18 cellular contexts compared by ENCODE assay signal in the genomic region with DNA sequence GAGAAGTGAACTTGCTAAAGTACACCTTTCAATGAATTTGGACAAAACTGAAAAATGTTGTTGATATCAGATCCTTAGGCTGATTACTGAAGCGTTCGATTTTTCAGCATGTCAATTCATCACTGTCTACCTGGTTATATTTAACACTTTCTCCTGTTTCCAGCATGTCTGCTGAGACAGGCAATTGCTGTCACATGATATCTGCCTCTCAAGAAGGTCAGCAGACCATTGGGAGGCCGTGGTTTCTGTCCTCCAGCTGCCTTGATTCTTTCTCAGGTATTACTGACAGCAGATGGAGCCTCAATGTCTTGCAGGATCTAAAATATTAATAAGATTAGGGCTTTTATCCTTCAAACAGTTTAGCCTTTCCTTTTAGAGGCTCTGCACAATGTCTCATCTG.
"Had no signal": no experiment of that assay in that cellular context is flagged by ENCODE, and none has a peak within 500 bp of the region (broad histone marks: within the 10 kb centered on the region; RNA-seq: fewer than 3 reads in every experiment).

No MANE protein-coding gene starts in this region.

- DNase-seq: activated CD4-positive, alpha-beta T cell treated with anti-CD3 and anti-CD28 coated beads for 4 hours; activated CD8-positive, alpha-beta T cell treated with anti-CD3 and anti-CD28 coated beads for 36 hours; activated effector memory CD4-positive, alpha-beta T cell treated with anti-CD3 and anti-CD28 coated beads, Interleukin-2, amount 50 U/mL, for 16 hours; activated T-cell treated with anti-CD3 and anti-CD28 coated beads, Interleukin-2, amount 50 U/mL, for 48 hours; amniotic stem cell; brain microvascular endothelial cell; esophagus squamous epithelium; hippocampal formation; left lung; mammary epithelial cell; naive B cell; pancreas; sigmoid colon; spleen had no signal

- H3K9me3 Mint-ChIP-seq: activated CD8-positive, alpha-beta T cell treated with anti-CD3 and anti-CD28 coated beads for 36 hours; central memory CD8-positive, alpha-beta T cell had no signal

- ATAC-seq: activated CD8-positive, alpha-beta T cell treated with anti-CD3 and anti-CD28 coated beads for 36 hours; left lung; pancreas had no signal

- H3K4me1 ChIP-seq: esophagus squamous epithelium, left lung, pancreas, sigmoid colon, spleen had no signal

- H3K27ac ChIP-seq: brain microvascular endothelial cell, coronary artery, esophagus squamous epithelium, pancreas, sigmoid colon, spleen had no signal

- H3K4me1 Mint-ChIP-seq: central memory CD8-positive, alpha-beta T cell; naive B cell had no signal

- H3K36me3 Mint-ChIP-seq: activated naive CD8-positive, alpha-beta T cell; naive B cell had no signal

- FAIRE-seq: keratinocyte, pancreas had no signal

- H3K36me3 ChIP-seq: brain microvascular endothelial cell, esophagus squamous epithelium, left lung, pancreas, sigmoid colon, spleen had no signal

- H3K4me3 ChIP-seq: coronary artery, esophagus squamous epithelium, left lung, pancreas, sigmoid colon, spleen had no signal

- H3K4me3 Mint-ChIP-seq: activated CD8-positive, alpha-beta T cell treated with anti-CD3 and anti-CD28 coated beads for 36 hours; activated naive CD8-positive, alpha-beta T cell; central memory CD8-positive, alpha-beta T cell; naive B cell had no signal

- H3K27me3 ChIP-seq: brain microvascular endothelial cell, left lung, sigmoid colon, spleen had no signal

- H3K27ac Mint-ChIP-seq: activated CD8-positive, alpha-beta T cell treated with anti-CD3 and anti-CD28 coated beads for 36 hours; activated naive CD8-positive, alpha-beta T cell; naive B cell had no signal

- H3K9me3 ChIP-seq: esophagus squamous epithelium, left lung, pancreas, sigmoid colon, spleen had no signal
